In the genomic region with DNA sequence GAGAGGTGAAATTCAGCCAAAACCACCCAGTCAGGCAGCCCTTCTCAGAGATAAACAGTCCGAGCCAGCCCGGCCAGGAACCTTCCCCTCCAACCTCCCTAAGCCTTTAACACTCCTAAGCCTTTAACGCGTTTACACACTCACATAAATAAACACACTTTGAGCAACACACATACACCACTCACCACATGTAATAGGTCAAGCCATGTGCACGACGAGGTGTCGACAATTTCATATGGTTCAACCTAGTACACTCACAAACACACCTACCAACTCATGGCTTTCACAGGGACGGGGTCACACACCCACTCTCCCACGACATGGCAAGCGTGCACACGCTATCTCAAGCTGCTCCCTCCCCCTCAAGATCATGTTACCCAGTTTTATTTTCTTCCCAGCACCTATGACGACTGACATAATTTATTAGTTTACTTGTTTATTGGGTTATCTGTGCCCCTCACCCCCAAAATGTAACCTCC, we compare ENCODE assay signal across 12 cellular contexts. TPM values are rescaled to one million over a fixed set of nuclear protein-coding genes. Genes with fewer than 3 reads are reported as not detected.
A peak's percentile ranks its signal among the peaks of the same experiment; 100 is the strongest.
DNase-seq lines count a peak whose midpoint lies in the region; ATAC-seq, FAIRE-seq and TF ChIP-seq lines count a peak whose summit lies in the region.
"Had no signal": no experiment of that assay in that cellular context is flagged by ENCODE, and none has a peak within 500 bp of the region (broad histone marks: within the 10 kb centered on the region; RNA-seq: fewer than 3 reads in every experiment).

No MANE protein-coding gene starts in this region.

- H3K27me3 ChIP-seq in H7 (ENCODE audit: control insufficient read depth, insufficient read depth, low read length) (no peaks in the 10 kb centered on the region), iPS-20b (ENCODE audit: insufficient read depth, low read length) (no peaks in the 10 kb centered on the region), stomach (no peaks in the 10 kb centered on the region)

- TF ChIP-seq EP300 in stomach (IDR thresholded peaks at IDR 0.05) = no peak

- peak overlapping the region; percentile 51 for H3K4me3 Mint-ChIP-seq in WTC11
- H3K4me3 Mint-ChIP-seq: T-helper 1 cell treated with Interleukin-12 subunit alpha and Interleukin-12 subunit beta and Interleukin-4 antibody, amounts not matched to agents 30 μg/mL and 1 μg/mL, for 36 hours had no signal

- peaks cover 14% of the 10 kb centered on the region for H3K36me3 Mint-ChIP-seq in WTC11

- H3K36me3 ChIP-seq in H7 (replicated peaks; ENCODE audit: control insufficient read depth, insufficient read depth, low read length) = peaks cover 11% of the 10 kb centered on the region
- peaks cover 21% of the 10 kb centered on the region for H3K36me3 ChIP-seq in iPS-20b (ENCODE audit: insufficient read depth, low read depth, low read length)
- peaks cover 3 to 36% (median 25%) of the 10 kb centered on the region in 4 donors for H3K36me3 ChIP-seq in stomach

- FAIRE-seq in urothelium cell line (lab: Jason Lieb, UNC) = no peak

- WGBS in stomach, 5 donors = 13 to 32% (median 26%) methylated on average over 12 of the region's 12 CpGs

- H3K4me3 ChIP-seq in H7 (ENCODE audit: insufficient read depth, low read depth, low read length) (peak overlapping the region; percentile 16; the same call in 1 of the 2 replicates), iPS-20b (ENCODE audit: low read length) (peak overlapping the region; percentile 65), stomach (peak overlapping the region; percentile 23 to 32 (median 26))
- H3K4me3 ChIP-seq: mucosa of descending colon had no signal

- H3K27me3 Mint-ChIP-seq in WTC11 (ENCODE audit: low read depth) = no peaks in the 10 kb centered on the region; the same call in 1 of the 2 replicates

- POLR2A ChIA-PET in WTC11 (lab: Charles Lee) = interaction anchor here (0.7 to 1.6 kb wide), 7 partner anchors 15 to 262 kb away, joined by 3 to 13 read pairs (median 4); a partner anchor contains a TSS

- H3K4me1 Mint-ChIP-seq in WTC11 = peaks cover 43% of the 10 kb centered on the region

- peak overlapping the region; percentile 66; the same call in 1 of the 2 replicates for H3K9ac ChIP-seq in iPS-20b (ENCODE audit: low read depth, low read length)

- no peak for TF ChIP-seq CTCF in WTC11 (IDR thresholded peaks at IDR 0.05)
- TF ChIP-seq CTCF in stomach (IDR thresholded peaks at IDR 0.05) = no peak

- peak overlapping the region; percentile 59 for H3K27ac ChIP-seq in iPS-20b (ENCODE audit: low read length)
- peak overlapping the region; percentile 84 to 92 (median 86) for H3K27ac ChIP-seq in stomach

- H3K4me1 ChIP-seq in iPS-20b (ENCODE audit: insufficient read depth, low read length) (peaks cover 12% of the 10 kb centered on the region; the same call in 1 of the 2 replicates), stomach (peaks cover 37 to 66% (median 55%) of the 10 kb centered on the region in 4 donors)

- ATAC-seq in WTC11 (no peak), HG02981 (IDR thresholded peaks at IDR 0.05; ENCODE audit: unreplicated experiment) (no peak)

- no peaks in the 10 kb centered on the region for H3K9me3 Mint-ChIP-seq in WTC11
- H3K9me3 Mint-ChIP-seq: T-helper 1 cell treated with Interleukin-12 subunit alpha and Interleukin-12 subunit beta and Interleukin-4 antibody, amounts not matched to agents 30 μg/mL and 1 μg/mL, for 36 hours had no signal

- intact Hi-C loops in stomach (cut with DNase I; ENCODE audit: low total_unique reads) = no loop called here

- TF ChIP-seq POLR2A in stomach (IDR thresholded peaks at IDR 0.05) = no peak

- DNase-seq in H7 (peak; percentile 32), WTC11 (ENCODE audit: low spot score) (no peak), stomach (no peak), urothelium cell line (ENCODE audit: low spot score) (no peak), hippocampal formation (lab: John Stamatoyannopoulos, UW) (no peak)
- DNase-seq in NK-92 treated with Interleukin-12 subunit alpha and Interleukin-12 subunit beta, amount 100 ng/mL, for 24 hours (lab: John Stamatoyannopoulos, UW) = no peak
- DNase-seq: KBM-7 had no signal

- CTCF ChIA-PET in WTC11 (lab: Charles Lee) = interaction anchor here (0.6 to 4.8 kb wide), 8 partner anchors 8 to 145 kb away, joined by 3 to 28 read pairs (median 7); a partner anchor contains a TSS

- no peaks in the 10 kb centered on the region for H3K9me3 ChIP-seq in iPS-20b (ENCODE audit: insufficient read depth, low read depth, low read length)
- H3K9me3 ChIP-seq in stomach = no peaks in the 10 kb centered on the region
- H3K9me3 ChIP-seq: mucosa of descending colon had no signal

- H3K27ac Mint-ChIP-seq in WTC11 = peak overlapping the region; percentile 86
- H3K27ac Mint-ChIP-seq: T-helper 1 cell treated with Interleukin-12 subunit alpha and Interleukin-12 subunit beta and Interleukin-4 antibody, amounts not matched to agents 30 μg/mL and 1 μg/mL, for 36 hours had no signal

TF ChIP-seq in WTC11, 78 proteins besides CTCF, POLR2A, EP300 and RAD21:
- TF ChIP-seq, protein P1, sequence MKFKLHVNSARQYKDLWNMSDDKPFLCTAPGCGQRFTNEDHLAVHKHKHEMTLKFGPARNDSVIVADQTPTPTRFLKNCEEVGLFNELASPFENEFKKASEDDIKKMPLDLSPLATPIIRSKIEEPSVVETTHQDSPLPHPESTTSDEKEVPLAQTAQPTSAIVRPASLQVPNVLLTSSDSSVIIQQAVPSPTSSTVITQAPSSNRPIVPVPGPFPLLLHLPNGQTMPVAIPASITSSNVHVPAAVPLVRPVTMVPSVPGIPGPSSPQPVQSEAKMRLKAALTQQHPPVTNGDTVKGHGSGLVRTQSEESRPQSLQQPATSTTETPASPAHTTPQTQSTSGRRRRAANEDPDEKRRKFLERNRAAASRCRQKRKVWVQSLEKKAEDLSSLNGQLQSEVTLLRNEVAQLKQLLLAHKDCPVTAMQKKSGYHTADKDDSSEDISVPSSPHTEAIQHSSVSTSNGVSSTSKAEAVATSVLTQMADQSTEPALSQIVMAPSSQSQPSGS (CRISPR knock-in tag; IDR thresholded peaks at IDR 0.05; ENCODE audit: borderline replicate concordance, low read depth) = no peak
- TF ChIP-seq, protein P2, sequence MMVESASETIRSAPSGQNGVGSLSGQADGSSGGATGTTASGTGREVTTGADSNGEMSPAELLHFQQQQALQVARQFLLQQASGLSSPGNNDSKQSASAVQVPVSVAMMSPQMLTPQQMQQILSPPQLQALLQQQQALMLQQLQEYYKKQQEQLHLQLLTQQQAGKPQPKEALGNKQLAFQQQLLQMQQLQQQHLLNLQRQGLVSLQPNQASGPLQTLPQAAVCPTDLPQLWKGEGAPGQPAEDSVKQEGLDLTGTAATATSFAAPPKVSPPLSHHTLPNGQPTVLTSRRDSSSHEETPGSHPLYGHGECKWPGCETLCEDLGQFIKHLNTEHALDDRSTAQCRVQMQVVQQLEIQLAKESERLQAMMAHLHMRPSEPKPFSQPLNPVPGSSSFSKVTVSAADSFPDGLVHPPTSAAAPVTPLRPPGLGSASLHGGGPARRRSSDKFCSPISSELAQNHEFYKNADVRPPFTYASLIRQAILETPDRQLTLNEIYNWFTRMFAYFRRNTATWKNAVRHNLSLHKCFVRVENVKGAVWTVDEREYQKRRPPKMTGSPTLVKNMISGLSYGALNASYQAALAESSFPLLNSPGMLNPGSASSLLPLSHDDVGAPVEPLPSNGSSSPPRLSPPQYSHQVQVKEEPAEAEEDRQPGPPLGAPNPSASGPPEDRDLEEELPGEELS (CRISPR knock-in tag; IDR thresholded peaks at IDR 0.05) = no peak

RNA-seq across cellular contexts. Expression of a gene that starts 15.5 kb away (rescaled TPM):
- total RNA-seq in H7 (2014; rRNA removed; shearing (Covaris generic)) = 30.7 and 33.1 TPM in 2 replicates
- total RNA-seq in WTC11 (2021) (20.5 to 27.1 TPM (median 21.5 TPM) in 3 replicates), stomach (10 to 100 TPM; 10.5 to 38.4 (median 18.5) TPM)
- 10 to 100 TPM; 16.0 to 24.6 (median 19.7) TPM for polyA plus RNA-seq in stomach

RNA-seq across cellular contexts. Expression of a gene that starts 30.5 kb away (rescaled TPM):
- total RNA-seq in H7 (2014; rRNA removed; shearing (Covaris generic)) = 58.6 and 73.3 TPM in 2 replicates
- total RNA-seq in WTC11 (2021) = 63.5 to 92.8 TPM (median 68.4 TPM) in 3 replicates
- 10 to 100 TPM in 3 of 5 donors, 1 to 10 TPM in 2; 1.7 to 51.3 (median 31.3) TPM for total RNA-seq in stomach
- 10 to 100 TPM; 66.7 to 79.6 (median 73.7) TPM for polyA plus RNA-seq in stomach

RNA-seq across cellular contexts. Expression of a gene that starts 37.4 kb away (rescaled TPM):
- not detected in 2 replicates for total RNA-seq in H7 (2014; rRNA removed; shearing (Covaris generic))
- 0.26 to 0.39 TPM (median 0.34 TPM) in 3 replicates for total RNA-seq in WTC11 (2021)
- not detected for total RNA-seq in stomach
- polyA plus RNA-seq in stomach = not detected
- total RNA-seq: aorta, mucosa of descending colon had no signal
- polyA plus RNA-seq: aorta had no signal

RNA-seq across cellular contexts. Expression of a gene that starts 39.7 kb away (rescaled TPM):
- total RNA-seq in H7 (2014; rRNA removed; shearing (Covaris generic)) = 3.1 and 3.4 TPM in 2 replicates
- total RNA-seq in WTC11 (2021) (13.8 to 15.5 TPM (median 14.3 TPM) in 3 replicates), stomach (1 to 10 TPM in 2 of 5 donors, not detected in 3; 3.9 to 8.1 TPM)
- polyA plus RNA-seq in stomach = under 1 TPM; 0.75 to 0.78 (median 0.76) TPM
